ENCODE assay signal across 1 cellular context in the genomic region with DNA sequence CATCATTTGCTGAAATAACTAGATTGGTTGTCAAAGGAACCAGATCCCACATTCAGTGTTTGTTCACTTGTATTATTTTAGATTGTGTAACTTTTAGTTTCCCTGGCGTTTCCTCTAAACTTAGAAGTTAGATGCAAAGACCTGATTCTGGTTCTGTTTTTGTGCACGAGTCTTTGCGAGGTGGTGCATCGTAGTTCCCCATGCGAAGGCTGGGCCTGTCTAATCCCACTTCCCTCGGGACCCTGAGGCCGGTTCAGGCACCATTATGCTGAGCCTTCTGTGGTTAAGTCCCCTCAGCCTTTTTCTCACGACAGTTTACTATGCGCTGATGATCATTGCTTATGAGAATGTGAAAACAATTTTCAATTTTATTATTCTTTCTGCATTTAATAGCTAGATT.
TF ChIP-seq lines count a peak whose summit lies in the region.

No MANE protein-coding gene starts in this region.

TF ChIP-seq in GM23338, 12 proteins besides CTCF, POLR2A, EP300 and RAD21 (continued from another document):
- TF ChIP-seq, protein P1, sequence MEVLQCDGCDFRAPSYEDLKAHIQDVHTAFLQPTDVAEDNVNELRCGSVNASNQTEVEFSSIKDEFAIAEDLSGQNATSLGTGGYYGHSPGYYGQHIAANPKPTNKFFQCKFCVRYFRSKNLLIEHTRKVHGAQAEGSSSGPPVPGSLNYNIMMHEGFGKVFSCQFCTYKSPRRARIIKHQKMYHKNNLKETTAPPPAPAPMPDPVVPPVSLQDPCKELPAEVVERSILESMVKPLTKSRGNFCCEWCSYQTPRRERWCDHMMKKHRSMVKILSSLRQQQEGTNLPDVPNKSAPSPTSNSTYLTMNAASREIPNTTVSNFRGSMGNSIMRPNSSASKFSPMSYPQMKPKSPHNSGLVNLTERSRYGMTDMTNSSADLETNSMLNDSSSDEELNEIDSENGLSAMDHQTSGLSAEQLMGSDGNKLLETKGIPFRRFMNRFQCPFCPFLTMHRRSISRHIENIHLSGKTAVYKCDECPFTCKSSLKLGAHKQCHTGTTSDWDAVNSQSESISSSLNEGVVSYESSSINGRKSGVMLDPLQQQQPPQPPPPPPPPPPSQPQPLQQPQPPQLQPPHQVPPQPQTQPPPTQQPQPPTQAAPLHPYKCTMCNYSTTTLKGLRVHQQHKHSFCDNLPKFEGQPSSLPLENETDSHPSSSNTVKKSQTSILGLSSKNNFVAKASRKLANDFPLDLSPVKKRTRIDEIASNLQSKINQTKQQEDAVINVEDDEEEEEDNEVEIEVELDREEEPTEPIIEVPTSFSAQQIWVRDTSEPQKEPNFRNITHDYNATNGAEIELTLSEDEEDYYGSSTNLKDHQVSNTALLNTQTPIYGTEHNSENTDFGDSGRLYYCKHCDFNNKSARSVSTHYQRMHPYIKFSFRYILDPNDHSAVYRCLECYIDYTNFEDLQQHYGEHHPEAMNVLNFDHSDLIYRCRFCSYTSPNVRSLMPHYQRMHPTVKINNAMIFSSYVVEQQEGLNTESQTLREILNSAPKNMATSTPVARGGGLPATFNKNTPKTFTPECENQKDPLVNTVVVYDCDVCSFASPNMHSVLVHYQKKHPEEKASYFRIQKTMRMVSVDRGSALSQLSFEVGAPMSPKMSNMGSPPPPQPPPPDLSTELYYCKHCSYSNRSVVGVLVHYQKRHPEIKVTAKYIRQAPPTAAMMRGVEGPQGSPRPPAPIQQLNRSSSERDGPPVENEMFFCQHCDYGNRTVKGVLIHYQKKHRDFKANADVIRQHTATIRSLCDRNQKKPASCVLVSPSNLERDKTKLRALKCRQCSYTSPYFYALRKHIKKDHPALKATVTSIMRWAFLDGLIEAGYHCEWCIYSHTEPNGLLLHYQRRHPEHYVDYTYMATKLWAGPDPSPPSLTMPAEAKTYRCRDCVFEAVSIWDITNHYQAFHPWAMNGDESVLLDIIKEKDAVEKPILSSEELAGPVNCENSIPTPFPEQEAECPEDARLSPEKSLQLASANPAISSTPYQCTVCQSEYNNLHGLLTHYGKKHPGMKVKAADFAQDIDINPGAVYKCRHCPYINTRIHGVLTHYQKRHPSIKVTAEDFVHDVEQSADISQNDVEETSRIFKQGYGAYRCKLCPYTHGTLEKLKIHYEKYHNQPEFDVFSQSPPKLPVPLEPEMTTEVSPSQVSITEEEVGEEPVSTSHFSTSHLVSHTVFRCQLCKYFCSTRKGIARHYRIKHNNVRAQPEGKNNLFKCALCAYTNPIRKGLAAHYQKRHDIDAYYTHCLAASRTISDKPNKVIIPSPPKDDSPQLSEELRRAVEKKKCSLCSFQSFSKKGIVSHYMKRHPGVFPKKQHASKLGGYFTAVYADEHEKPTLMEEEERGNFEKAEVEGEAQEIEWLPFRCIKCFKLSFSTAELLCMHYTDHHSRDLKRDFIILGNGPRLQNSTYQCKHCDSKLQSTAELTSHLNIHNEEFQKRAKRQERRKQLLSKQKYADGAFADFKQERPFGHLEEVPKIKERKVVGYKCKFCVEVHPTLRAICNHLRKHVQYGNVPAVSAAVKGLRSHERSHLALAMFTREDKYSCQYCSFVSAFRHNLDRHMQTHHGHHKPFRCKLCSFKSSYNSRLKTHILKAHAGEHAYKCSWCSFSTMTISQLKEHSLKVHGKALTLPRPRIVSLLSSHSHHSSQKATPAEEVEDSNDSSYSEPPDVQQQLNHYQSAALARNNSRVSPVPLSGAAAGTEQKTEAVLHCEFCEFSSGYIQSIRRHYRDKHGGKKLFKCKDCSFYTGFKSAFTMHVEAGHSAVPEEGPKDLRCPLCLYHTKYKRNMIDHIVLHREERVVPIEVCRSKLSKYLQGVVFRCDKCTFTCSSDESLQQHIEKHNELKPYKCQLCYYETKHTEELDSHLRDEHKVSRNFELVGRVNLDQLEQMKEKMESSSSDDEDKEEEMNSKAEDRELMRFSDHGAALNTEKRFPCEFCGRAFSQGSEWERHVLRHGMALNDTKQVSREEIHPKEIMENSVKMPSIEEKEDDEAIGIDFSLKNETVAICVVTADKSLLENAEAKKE (CRISPR knock-in tag; IDR thresholded peaks at IDR 0.05), result no peak
